ENCODE assay signal across 17 cellular contexts in the genomic region with DNA sequence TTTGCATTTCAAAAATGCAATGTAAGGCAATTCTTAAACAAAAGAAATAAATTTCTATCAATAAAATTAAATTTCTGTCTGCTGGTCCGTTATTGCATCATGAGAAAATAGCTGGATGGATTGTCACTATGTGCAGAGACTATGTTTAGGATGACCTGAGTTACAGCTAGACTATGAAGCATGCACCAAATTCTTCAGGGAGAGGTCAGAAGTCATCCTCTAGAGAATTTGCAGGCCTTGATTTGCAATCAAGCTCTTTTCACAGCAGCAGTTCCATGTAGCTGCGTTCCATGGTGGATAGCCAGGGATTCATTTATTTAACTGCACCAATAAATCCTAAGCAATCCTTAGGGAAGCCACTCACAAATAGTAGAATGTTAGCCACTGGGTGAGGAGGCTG.
DNase-seq lines count a peak whose midpoint lies in the region; ATAC-seq and TF ChIP-seq lines count a peak whose summit lies in the region.
"Had no signal": no experiment of that assay in that cellular context is flagged by ENCODE, and none has a peak within 500 bp of the region (broad histone marks: within the 10 kb centered on the region; RNA-seq: fewer than 3 reads in every experiment).

No MANE protein-coding gene starts in this region.

- WGBS in upper lobe of left lung, 2 donors: 94 to 100% methylated on average over 2 of the region's 2 CpGs

- peaks cover 4% of the 10 kb centered on the region for H3K27me3 Mint-ChIP-seq in activated naive CD4-positive, alpha-beta T cell treated with anti-CD3 and anti-CD28 coated beads for 36 hours (ENCODE audit: low read depth)

- no peak for TF ChIP-seq EP300 in upper lobe of left lung (IDR thresholded peaks at IDR 0.05)

- H3K27me3 ChIP-seq in upper lobe of left lung: no peaks in the 10 kb centered on the region
- H3K27me3 ChIP-seq: adrenal gland had no signal

- peaks cover 4% of the 10 kb centered on the region for H3K9me3 Mint-ChIP-seq in activated naive CD4-positive, alpha-beta T cell treated with anti-CD3 and anti-CD28 coated beads for 36 hours
- H3K9me3 Mint-ChIP-seq: activated T-cell treated with anti-CD3 and anti-CD28 coated beads, Interleukin-2, amount 50 U/mL, for 4 hours; natural killer cell treated with Interleukin-12 subunit alpha and Interleukin-12 subunit beta and Interleukin-15 and Interleukin-18, amount 100 ng/mL, for 72 hours had no signal

- no peak for ATAC-seq in upper lobe of left lung (ENCODE audit: low FRiP score in 2 of 2)
- ATAC-seq: activated CD4-positive, alpha-beta T cell treated with anti-CD3 and anti-CD28 coated beads for 36 hours; activated T-cell treated with anti-CD3 and anti-CD28 coated beads, Interleukin-2, amount 50 U/mL, for 4 hours; left colon; natural killer cell treated with Interleukin-12 subunit alpha and Interleukin-12 subunit beta and Interleukin-15 and Interleukin-18, amount 100 ng/mL, for 72 hours; stimulated activated naive CD8-positive, alpha-beta T cell treated with anti-CD3 and anti-CD28 coated beads, Interleukin-15, amount 100 ng/mL, for 72 hours; T-cell had no signal

- H3K27ac ChIP-seq in SK-N-MC (peak overlapping the region; percentile 66; the same call in 1 of the 2 replicates), upper lobe of left lung (no peak overlapping the region)
- H3K27ac ChIP-seq: adrenal gland had no signal

- DNase-seq in GM03348 (ENCODE audit: low spot score): peak; percentile 55
- no peak for DNase-seq in SK-N-MC (ENCODE audit: low read depth, low spot score)
- DNase-seq in fibroblast of the aortic adventitia (ENCODE audit: low read depth): peak; percentile 90
- DNase-seq in skeletal muscle cell (ENCODE audit: low read depth): peak; percentile 96
- DNase-seq in upper lobe of left lung: no peak
- DNase-seq in hippocampal formation (lab: John Stamatoyannopoulos, UW): no peak
- no peak for DNase-seq in activated naive CD4-positive, alpha-beta T cell treated with anti-CD3 and anti-CD28 coated beads for 36 hours
- DNase-seq: activated CD4-positive, alpha-beta T cell treated with anti-CD3 and anti-CD28 coated beads for 36 hours; activated T-cell treated with anti-CD3 and anti-CD28 coated beads, Interleukin-2, amount 50 U/mL, for 4 hours; adrenal gland; CD8-positive, alpha-beta memory T cell; left colon; NCI-H2171; stimulated activated naive CD8-positive, alpha-beta T cell treated with anti-CD3 and anti-CD28 coated beads, Interleukin-15, amount 100 ng/mL, for 72 hours; T-cell had no signal

- H3K36me3 Mint-ChIP-seq in activated naive CD4-positive, alpha-beta T cell treated with anti-CD3 and anti-CD28 coated beads for 36 hours (ENCODE audit: low read depth): no peaks in the 10 kb centered on the region
- H3K36me3 Mint-ChIP-seq: CD8-positive, alpha-beta memory T cell; natural killer cell treated with Interleukin-12 subunit alpha and Interleukin-12 subunit beta and Interleukin-15 and Interleukin-18, amount 100 ng/mL, for 72 hours; T-cell had no signal

- H3K9ac ChIP-seq in SK-N-MC (ENCODE audit: insufficient read length): no peak overlapping the region

- H3K27ac Mint-ChIP-seq in activated naive CD4-positive, alpha-beta T cell treated with anti-CD3 and anti-CD28 coated beads for 36 hours: no peak overlapping the region
- H3K27ac Mint-ChIP-seq: activated CD4-positive, alpha-beta T cell treated with anti-CD3 and anti-CD28 coated beads for 36 hours; natural killer cell treated with Interleukin-12 subunit alpha and Interleukin-12 subunit beta and Interleukin-15 and Interleukin-18, amount 100 ng/mL, for 72 hours; stimulated activated naive CD8-positive, alpha-beta T cell treated with anti-CD3 and anti-CD28 coated beads, Interleukin-15, amount 100 ng/mL, for 72 hours; T-cell had no signal

- H3K4me3 ChIP-seq in SK-N-MC (peak overlapping the region; percentile 34; the same call in 1 of the 2 replicates), fibroblast of the aortic adventitia (ENCODE audit: low read depth, low read length) (no peak overlapping the region), skeletal muscle cell (ENCODE audit: low read depth, low read length) (no peak overlapping the region), upper lobe of left lung (no peak overlapping the region)
- H3K4me3 ChIP-seq: adrenal gland, HAP-1 had no signal

- no peaks in the 10 kb centered on the region for H3K9me3 ChIP-seq in SK-N-MC (ENCODE audit: low read depth, low read length)
- H3K9me3 ChIP-seq in upper lobe of left lung: no peaks in the 10 kb centered on the region
- H3K9me3 ChIP-seq: adrenal gland, HAP-1 had no signal

- TF ChIP-seq CTCF in fibroblast of the aortic adventitia (IDR thresholded peaks at IDR 0.05; ENCODE audit: insufficient read depth, low read length) (no peak), upper lobe of left lung (IDR thresholded peaks at IDR 0.05) (no peak)

- intact Hi-C loops in activated naive CD4-positive, alpha-beta T cell treated with anti-CD3 and anti-CD28 coated beads for 36 hours (cut with micrococcal nuclease): no loop called here

- H3K36me3 ChIP-seq in SK-N-MC (ENCODE audit: insufficient read depth, low read length) (no peaks in the 10 kb centered on the region), upper lobe of left lung (no peaks in the 10 kb centered on the region)
- H3K36me3 ChIP-seq: adrenal gland, HAP-1 had no signal

- CTCF ChIA-PET in activated naive CD4-positive, alpha-beta T cell treated with anti-CD3 and anti-CD28 coated beads for 36 hours (lab: Charles Lee): interaction anchor here (1.2 kb wide), 1 partner anchor 25 kb away, joined by 4 read pairs; no protein-coding TSS in a partner anchor

- H3K4me1 ChIP-seq in upper lobe of left lung: no peaks in the 10 kb centered on the region
- H3K4me1 ChIP-seq: adrenal gland, HAP-1 had no signal

- TF ChIP-seq POLR2A in upper lobe of left lung (IDR thresholded peaks at IDR 0.05): no peak

- H3K4me1 Mint-ChIP-seq in activated naive CD4-positive, alpha-beta T cell treated with anti-CD3 and anti-CD28 coated beads for 36 hours (ENCODE audit: low read depth): no peaks in the 10 kb centered on the region
- H3K4me1 Mint-ChIP-seq: CD8-positive, alpha-beta memory T cell; stimulated activated naive CD8-positive, alpha-beta T cell treated with anti-CD3 and anti-CD28 coated beads, Interleukin-15, amount 100 ng/mL, for 72 hours had no signal

- no peak overlapping the region for H3K4me3 Mint-ChIP-seq in activated naive CD4-positive, alpha-beta T cell treated with anti-CD3 and anti-CD28 coated beads for 36 hours
- H3K4me3 Mint-ChIP-seq: activated CD4-positive, alpha-beta T cell treated with anti-CD3 and anti-CD28 coated beads for 36 hours; activated T-cell treated with anti-CD3 and anti-CD28 coated beads, Interleukin-2, amount 50 U/mL, for 4 hours; CD8-positive, alpha-beta memory T cell; natural killer cell treated with Interleukin-12 subunit alpha and Interleukin-12 subunit beta and Interleukin-15 and Interleukin-18, amount 100 ng/mL, for 72 hours; stimulated activated naive CD8-positive, alpha-beta T cell treated with anti-CD3 and anti-CD28 coated beads, Interleukin-15, amount 100 ng/mL, for 72 hours; T-cell had no signal

Comparison
In these comparisons a context has a peak if more than half of its experiments do, and no peak if none do; other contexts are left out.
1. DNase-seq: peak in GM03348 (single experiment), fibroblast of the aortic adventitia (single experiment) and skeletal muscle cell (single experiment); none in SK-N-MC (single experiment), upper lobe of left lung (0 of 2), hippocampal formation (0 of 2) and activated naive CD4-positive, alpha-beta T cell treated with anti-CD3 and anti-CD28 coated beads for 36 hours (single experiment).